32 cellular contexts compared by ENCODE assay signal in the genomic region with DNA sequence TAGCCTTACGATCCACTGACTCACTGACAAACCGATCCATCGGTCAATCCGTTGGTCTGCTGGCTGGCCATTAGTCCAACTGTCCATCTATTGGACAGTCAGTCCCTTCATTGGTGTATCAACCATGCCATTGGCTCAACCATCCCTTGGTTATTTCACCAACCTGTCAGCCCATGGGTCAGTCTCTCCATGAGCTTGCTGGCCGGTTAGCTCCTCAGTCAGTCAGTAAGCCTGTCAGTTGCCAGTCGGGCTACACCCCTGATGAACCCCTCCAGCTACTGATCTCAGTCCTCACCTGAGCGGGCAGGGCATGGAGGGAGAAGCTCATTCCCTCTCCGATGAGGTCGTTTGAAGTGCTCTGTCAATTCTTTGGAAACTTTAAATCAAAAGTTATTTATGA.
"Had no signal": no experiment of that assay in that cellular context is flagged by ENCODE, and none has a peak within 500 bp of the region (broad histone marks: within the 10 kb centered on the region; RNA-seq: fewer than 3 reads in every experiment).

No MANE protein-coding gene starts in this region.

- H3K27ac Mint-ChIP-seq: natural killer cell; nephron; neural progenitor cell; progenitor cell of endocrine pancreas; stimulated activated memory B cell treated with anti-CD40 and anti-IgM and Interleukin-4, amounts not matched to agents 10 μg/mL and 1 μg/mL and 100 μg/mL, for 72 hours; stimulated activated naive CD8-positive, alpha-beta T cell treated with anti-CD3 and anti-CD28 coated beads, Interleukin-15, amount 100 ng/mL, for 72 hours had no signal

- H3K4me1 Mint-ChIP-seq: natural killer cell; stimulated activated memory B cell treated with anti-CD40 and anti-IgM and Interleukin-4, amounts not matched to agents 10 μg/mL and 1 μg/mL and 100 μg/mL, for 72 hours; stimulated activated naive CD8-positive, alpha-beta T cell treated with anti-CD3 and anti-CD28 coated beads, Interleukin-15, amount 100 ng/mL, for 72 hours had no signal

- H3K36me3 Mint-ChIP-seq: natural killer cell; neural progenitor cell; stimulated activated memory B cell treated with anti-CD40 and anti-IgM and Interleukin-4, amounts not matched to agents 10 μg/mL and 1 μg/mL and 100 μg/mL, for 72 hours had no signal

- H3K27ac ChIP-seq: neural progenitor cell, neutrophil, ovary, parathyroid adenoma, psoas muscle, right lobe of liver, sigmoid colon, spleen, suprapubic skin, testis, tibial artery, transverse colon, upper lobe of left lung, vagina had no signal

- DNase-seq: natural killer cell; nucleus accumbens; ovary; posterior cingulate gyrus; psoas muscle; right cardiac atrium; sigmoid colon; spleen; stimulated activated CD4-positive, alpha-beta T cell treated with anti-CD3 and anti-CD28 coated beads, Interleukin-12 subunit alpha, Interleukin-12 subunit beta, amount 100 ng/mL, for 4 hours; stimulated activated CD4-positive, alpha-beta T cell treated with anti-CD3 and anti-CD28 coated beads, Interleukin-1b, Interleukin-23, amount 100 ng/mL, for 48 hours; stimulated activated CD4-positive, alpha-beta T cell treated with anti-CD3 and anti-CD28 coated beads, Interleukin-4, amount 100 ng/mL, for 1 hour; stimulated activated CD4-positive, alpha-beta T cell treated with anti-CD3 and anti-CD28 coated beads, Interleukin-4, amount 100 ng/mL, for 4 hours; stimulated activated CD8-positive, alpha-beta memory T cell treated with anti-CD3 and anti-CD28 coated beads, Interleukin-4, amount 100 ng/mL, for 48 hours; stimulated activated naive CD4-positive, alpha-beta T cell; stimulated activated naive CD8-positive, alpha-beta T cell treated with anti-CD3 and anti-CD28 coated beads, Interleukin-15, amount 100 ng/mL, for 72 hours; stimulated activated naive CD8-positive, alpha-beta T cell treated with anti-CD3 and anti-CD28 coated beads, Interleukin-15, Interleukin-2, amounts not matched to agents 100 U/mL and 50 U/mL, for 24 hours; substantia nigra; testis; tibial artery; transverse colon; upper lobe of left lung had no signal

- H3K27me3 ChIP-seq: neural progenitor cell, neutrophil, ovary, right lobe of liver, sigmoid colon, suprapubic skin, testis, transverse colon, upper lobe of left lung, vagina had no signal

- H3K4me2 ChIP-seq: neural progenitor cell, smooth muscle cell had no signal

- H2AFZ ChIP-seq: neural progenitor cell, parathyroid adenoma had no signal

- FAIRE-seq: urothelium cell line had no signal

- H3K4me3 Mint-ChIP-seq: natural killer cell; nephron; neural progenitor cell; stimulated activated memory B cell treated with anti-CD40 and anti-IgM and Interleukin-4, amounts not matched to agents 10 μg/mL and 1 μg/mL and 100 μg/mL, for 72 hours; stimulated activated naive CD8-positive, alpha-beta T cell treated with anti-CD3 and anti-CD28 coated beads, Interleukin-15, amount 100 ng/mL, for 72 hours had no signal

- H3K9me3 ChIP-seq: neutrophil, ovary, psoas muscle, right lobe of liver, sigmoid colon, spleen, suprapubic skin, testis, tibial artery, transverse colon, upper lobe of left lung, vagina had no signal

- H3K9me3 Mint-ChIP-seq: natural killer cell; nephron; stimulated activated memory B cell treated with anti-CD40 and anti-IgM and Interleukin-4, amounts not matched to agents 10 μg/mL and 1 μg/mL and 100 μg/mL, for 72 hours; stimulated activated naive CD8-positive, alpha-beta T cell treated with anti-CD3 and anti-CD28 coated beads, Interleukin-15, amount 100 ng/mL, for 72 hours had no signal

- H3K9ac ChIP-seq: neural progenitor cell, parathyroid adenoma had no signal

- H3K36me3 ChIP-seq: neural progenitor cell, neutrophil, ovary, right lobe of liver, sigmoid colon, spleen, suprapubic skin, tibial artery, transverse colon, upper lobe of left lung, vagina had no signal

- H3K79me2 ChIP-seq: parathyroid adenoma had no signal

- H3K4me3 ChIP-seq: neural progenitor cell, ovary, psoas muscle, right lobe of liver, sigmoid colon, smooth muscle cell, spleen, suprapubic skin, testis, tibial artery, transverse colon, upper lobe of left lung, vagina had no signal

- H3K4me1 ChIP-seq: parathyroid adenoma, psoas muscle, right lobe of liver, spleen, tibial artery, transverse colon, upper lobe of left lung had no signal

- ATAC-seq: natural killer cell; psoas muscle; right cardiac atrium; stimulated activated memory B cell treated with anti-CD40 and anti-IgM and Interleukin-4, amounts not matched to agents 10 μg/mL and 1 μg/mL and 100 μg/mL, for 72 hours; stimulated activated naive CD8-positive, alpha-beta T cell treated with anti-CD3 and anti-CD28 coated beads, Interleukin-15, amount 100 ng/mL, for 72 hours; stimulated activated naive CD8-positive, alpha-beta T cell treated with anti-CD3 and anti-CD28 coated beads, Interleukin-15, Interleukin-2, amounts not matched to agents 100 U/mL and 50 U/mL, for 24 hours had no signal
